In genomic region chr10:131818510-131819234, GRCh38 we compare ENCODE assay signal across 24 cellular contexts.
DNase-seq lines count a peak whose midpoint lies in the region; ATAC-seq, FAIRE-seq and TF ChIP-seq lines count a peak whose summit lies in the region.
"Had no signal": no experiment of that assay in that cellular context is flagged by ENCODE, and none has a peak within 500 bp of the region (broad histone marks: within the 10 kb centered on the region; RNA-seq: fewer than 3 reads in every experiment).

No MANE protein-coding gene starts in this region.

- 0 out of 5 replicates have a peak, but pooled peaks cover 0 to 4% of the 10 kb centered on the region in 2 experiments for H3K4me1 ChIP-seq in K562 (replicated peaks in 1 of 2; ENCODE audit: control insufficient read depth in 2 of 2, insufficient read depth in 2 of 2, low read length in 2 of 2)
- H3K4me1 ChIP-seq: body of pancreas, heart left ventricle, lower lobe of right lung, uterus had no signal

- H3K27me3 ChIP-seq in K562 (ENCODE audit: control insufficient read depth in 2 of 2, insufficient read depth in 2 of 2, low read length in 2 of 2): peaks cover 5 to 68% of the 10 kb centered on the region in 2 experiments; a peak in 3 of 5 replicates
- H3K27me3 ChIP-seq: body of pancreas, uterus had no signal

- H3K4me1 Mint-ChIP-seq in osteocyte (ENCODE audit: unreplicated experiment): no peaks in the 10 kb centered on the region
- H3K4me1 Mint-ChIP-seq: B cell had no signal

- no peaks in the 10 kb centered on the region for H3K9me3 ChIP-seq in K562 (replicated peaks; ENCODE audit: control insufficient read depth, insufficient read depth, low read depth, low read length)
- H3K9me3 ChIP-seq: body of pancreas, heart left ventricle, lower lobe of right lung, neutrophil, uterus had no signal

- no peaks in the 10 kb centered on the region for H3K9me1 ChIP-seq in K562 (ENCODE audit: control insufficient read depth, insufficient read depth, low read length)

- FAIRE-seq in K562 (lab: Jason Lieb, UNC): no peak
- FAIRE-seq: A204.1, colon, endometrium had no signal

- no peak overlapping the region for H3K4me3 ChIP-seq in K562
- H3K4me3 ChIP-seq: body of pancreas, heart left ventricle, lower lobe of right lung, uterus had no signal

- DNase-seq in NCI-H748 (lab: John Stamatoyannopoulos, UW; ENCODE audit: unreplicated experiment): peak; percentile 68
- DNase-seq in NCI-H748 treated with DMSO at 0.1 percent for 48 hours (lab: John Stamatoyannopoulos, UW): no peak
- DNase-seq in K562 (ENCODE audit: extremely low read depth in 1 of 4, low spot score in 3 of 4): no peak
- peak; percentile 72 for DNase-seq in osteocyte (ENCODE audit: extremely low spot score, unreplicated experiment)
- no peak for DNase-seq in DMS153 (lab: John Stamatoyannopoulos, UW)
- no peak for DNase-seq in GM19240 (ENCODE audit: insufficient read length, low spot score)
- DNase-seq: body of pancreas; COR-L47; EL; HFFc6; MM.1S; NCI-H2029; stimulated activated CD4-positive, alpha-beta T cell treated with anti-CD3 and anti-CD28 coated beads, Interleukin-12 subunit alpha, Interleukin-12 subunit beta, amount 100 ng/mL, for 4 hours; substantia nigra; uterus had no signal

- no peak overlapping the region for H3K4me2 ChIP-seq in K562 (ENCODE audit: insufficient read depth, low read length)

- H3K27ac ChIP-seq in K562 (ENCODE audit: extremely low read depth, low read depth, low read length): no peak overlapping the region
- H3K27ac ChIP-seq: body of pancreas, heart left ventricle, lower lobe of right lung, neutrophil, uterus had no signal

- H3K9ac ChIP-seq in K562 (ENCODE audit: insufficient read depth in 1 of 2, low read depth in 2 of 2, low read length in 2 of 2): no peak overlapping the region

- WGBS in K562 (ENCODE audit: insufficient coverage, low coverage, missing lambda C conversion rate): 2% methylated on average over 7 of the region's 22 CpGs

- no peaks in the 10 kb centered on the region for H3K27me3 Mint-ChIP-seq in osteocyte (ENCODE audit: unreplicated experiment)
- H3K27me3 Mint-ChIP-seq: B cell had no signal

- TF ChIP-seq EP300 in Ishikawa (IDR thresholded peaks at IDR 0.05; ENCODE audit: borderline replicate concordance): no peak
- TF ChIP-seq EP300 in K562 (IDR thresholded peaks at IDR 0.05; ENCODE audit: low read length): no peak

- no TSS peak for BruUV-seq in K562 (replicated peaks; lab: Mats Ljungman, UMichigan)

- no peak overlapping the region for H2AFZ ChIP-seq in K562 (ENCODE audit: low read depth, low read length)

- CTCF ChIA-PET in K562 (lab: Yijun Ruan, JAX; ENCODE audit: low intra/inter-chr PET ratio): no interaction called here

- no peak overlapping the region for H3K27ac Mint-ChIP-seq in osteocyte (ENCODE audit: unreplicated experiment)
- H3K27ac Mint-ChIP-seq: B cell, HFFc6 had no signal

- POLR2A ChIA-PET in K562 (lab: Yijun Ruan, JAX): no interaction called here

- TF ChIP-seq CTCF in K562 (IDR thresholded peaks at IDR 0.05 in 2 of 3, conservative IDR thresholded peaks at IDR 0.05 in 1 of 3; ENCODE audit: insufficient read depth in 2 of 3, low read depth in 1 of 3, low read length in 3 of 3) (no peak), osteocyte (IDR thresholded peaks at IDR 0.05) (no peak)

- TF ChIP-seq POLR2A in K562 (conservative IDR thresholded peaks at IDR 0.05): no peak

- H3K79me2 ChIP-seq in K562 (ENCODE audit: control insufficient read depth, insufficient read depth, low read length): no peaks in the 10 kb centered on the region

- ATAC-seq in K562 (no peak), GM21381 (IDR thresholded peaks at IDR 0.05; ENCODE audit: unreplicated experiment) (no peak)
- ATAC-seq: body of pancreas, heart left ventricle, lower lobe of right lung had no signal

- no peaks in the 10 kb centered on the region for H3K36me3 ChIP-seq in K562 (ENCODE audit: control insufficient read depth, insufficient read depth, low read length)
- H3K36me3 ChIP-seq: heart left ventricle, lower lobe of right lung, neutrophil, uterus had no signal

- TF ChIP-seq RAD21 in Ishikawa (IDR thresholded peaks at IDR 0.05; ENCODE audit: low read depth): no peak
- no peak for TF ChIP-seq RAD21 in K562 (CRISPR knock-in tag; conservative IDR thresholded peaks at IDR 0.05 in 1 of 2, IDR thresholded peaks at IDR 0.05 in 1 of 2)

- no peaks in the 10 kb centered on the region for H3K36me3 Mint-ChIP-seq in osteocyte (ENCODE audit: unreplicated experiment)

- no peak overlapping the region for H3K4me3 Mint-ChIP-seq in osteocyte (ENCODE audit: unreplicated experiment)
- H3K4me3 Mint-ChIP-seq: B cell, HFFc6 had no signal

- no peaks in the 10 kb centered on the region for H4K20me1 ChIP-seq in K562 (replicated peaks; ENCODE audit: control insufficient read depth, insufficient read depth, low read length)

- in situ Hi-C loops in K562 (cut with MboI): no loop called here

- H3K9me3 Mint-ChIP-seq in osteocyte (ENCODE audit: unreplicated experiment): no peaks in the 10 kb centered on the region

- intact Hi-C loops in K562 (cut with micrococcal nuclease): no loop called here

TF ChIP-seq in Ishikawa, 13 proteins besides CTCF, POLR2A, EP300 and RAD21:
- TF ChIP-seq NFIC (IDR thresholded peaks at IDR 0.05): 0 out of 2 replicates have a peak, but pooled peaks have one; percentile 24
- no peak for TF ChIP-seq YY1 (IDR thresholded peaks at IDR 0.05; ENCODE audit: low read depth)
- TF ChIP-seq ZBTB7A (IDR thresholded peaks at IDR 0.05; ENCODE audit: low read depth): no peak

TF ChIP-seq in K562, 482 proteins besides CTCF, POLR2A, EP300 and RAD21:
- TF ChIP-seq ZNF165 (CRISPR knock-in tag; IDR thresholded peaks at IDR 0.05; ENCODE audit: borderline replicate concordance) (no peak), NRF1 (conservative IDR thresholded peaks at IDR 0.05 in 1 of 2, IDR thresholded peaks at IDR 0.05 in 1 of 2) (no peak), MTA3 (IDR thresholded peaks at IDR 0.05; ENCODE audit: borderline replicate concordance) (no peak), THRA (IDR thresholded peaks at IDR 0.05) (no peak), STAT6 (CRISPR knock-in tag; IDR thresholded peaks at IDR 0.05) (no peak), NFIC (IDR thresholded peaks at IDR 0.05) (peak; percentile 71), NFIX (CRISPR knock-in tag; IDR thresholded peaks at IDR 0.05; ENCODE audit: low read depth) (peak; percentile 34; the same call in 1 of the 2 replicates), NKRF (IDR thresholded peaks at IDR 0.05; ENCODE audit: borderline replicate concordance) (no peak)

Comparison
In these comparisons a context has a peak if more than half of its experiments do, and no peak if none do; other contexts are left out.
1. DNase-seq: peak in NCI-H748 (single experiment) and osteocyte (single experiment); none in NCI-H748 treated with DMSO at 0.1 percent for 48 hours (single experiment), K562 (0 of 4), DMS153 (single experiment) and GM19240 (single experiment).